ENCODE assay signal across 1 cellular context in the genomic region with DNA sequence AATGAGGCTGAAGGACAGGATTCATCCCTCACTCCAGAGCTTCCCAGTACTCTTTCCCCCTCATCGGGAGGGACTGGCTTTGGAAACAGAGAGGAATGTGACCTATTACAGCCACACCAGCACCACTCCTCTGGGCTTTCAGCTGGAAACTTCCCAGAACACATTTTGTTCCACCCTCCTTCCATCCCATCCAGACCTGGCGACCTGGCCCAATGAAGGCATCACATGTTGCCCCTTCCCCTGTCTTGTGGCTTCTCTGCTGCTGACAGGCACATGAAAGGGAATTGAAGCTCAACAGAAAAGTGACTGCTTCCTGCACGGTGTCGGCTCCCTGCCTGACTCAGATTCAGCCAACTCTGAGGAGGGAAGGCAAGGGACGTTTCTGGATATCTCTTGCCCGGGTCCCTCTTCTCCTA.
TF ChIP-seq lines count a peak whose summit lies in the region.

No MANE protein-coding gene starts in this region.

TF ChIP-seq in K562, 482 proteins besides CTCF, POLR2A, EP300 and RAD21 (continued from another document):
- TF ChIP-seq, protein P1, sequence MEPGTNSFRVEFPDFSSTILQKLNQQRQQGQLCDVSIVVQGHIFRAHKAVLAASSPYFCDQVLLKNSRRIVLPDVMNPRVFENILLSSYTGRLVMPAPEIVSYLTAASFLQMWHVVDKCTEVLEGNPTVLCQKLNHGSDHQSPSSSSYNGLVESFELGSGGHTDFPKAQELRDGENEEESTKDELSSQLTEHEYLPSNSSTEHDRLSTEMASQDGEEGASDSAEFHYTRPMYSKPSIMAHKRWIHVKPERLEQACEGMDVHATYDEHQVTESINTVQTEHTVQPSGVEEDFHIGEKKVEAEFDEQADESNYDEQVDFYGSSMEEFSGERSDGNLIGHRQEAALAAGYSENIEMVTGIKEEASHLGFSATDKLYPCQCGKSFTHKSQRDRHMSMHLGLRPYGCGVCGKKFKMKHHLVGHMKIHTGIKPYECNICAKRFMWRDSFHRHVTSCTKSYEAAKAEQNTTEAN (CRISPR knock-in tag; IDR thresholded peaks at IDR 0.05): no peak
